1 cellular context compared by ENCODE assay signal in genomic region chr19:13622727-13623126, GRCh38.
TF ChIP-seq lines count a peak whose summit lies in the region.

No MANE protein-coding gene starts in this region.

TF ChIP-seq in A549, 52 proteins besides CTCF, POLR2A, EP300 and RAD21 (continued from another document):
- TF ChIP-seq HMGXB4 (CRISPR knock-in tag; IDR thresholded peaks at IDR 0.05; ENCODE audit: borderline replicate concordance) (no peak), CEBPB (IDR thresholded peaks at IDR 0.05) (no peak), EHMT2 (IDR thresholded peaks at IDR 0.05; ENCODE audit: low read depth) (no peak)
